10 cellular contexts compared by ENCODE assay signal in the genomic region with DNA sequence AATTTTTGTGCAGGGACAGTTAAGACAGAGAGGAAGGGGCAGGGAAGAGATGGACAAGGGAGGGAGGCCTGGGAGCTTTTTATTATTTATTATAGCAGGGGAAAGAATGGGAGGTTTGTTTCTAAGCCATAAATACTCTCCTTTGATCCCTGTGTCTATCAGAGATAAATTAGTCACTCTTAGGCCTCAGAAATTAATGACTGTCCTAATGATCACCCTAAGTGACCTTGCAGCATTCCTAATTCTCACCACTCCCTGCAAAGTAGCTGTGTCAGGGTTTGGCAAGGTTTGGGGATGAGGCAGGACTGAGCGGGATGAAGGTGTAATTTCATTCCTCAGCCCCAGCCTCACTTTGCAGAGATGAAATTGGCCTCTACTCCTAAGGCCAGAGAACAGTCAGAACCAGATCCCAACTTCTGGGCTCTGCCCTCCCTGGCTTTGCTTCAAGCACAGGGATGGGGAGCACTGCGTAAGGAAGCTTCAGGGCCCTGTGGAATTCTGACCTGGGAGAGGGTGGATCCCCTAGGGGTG.
DNase-seq lines count a peak whose midpoint lies in the region; ATAC-seq, FAIRE-seq and TF ChIP-seq lines count a peak whose summit lies in the region.
"Had no signal": no experiment of that assay in that cellular context is flagged by ENCODE, and none has a peak within 500 bp of the region (broad histone marks: within the 10 kb centered on the region; RNA-seq: fewer than 3 reads in every experiment).

No MANE protein-coding gene starts in this region.

- no peak overlapping the region for H3K27ac Mint-ChIP-seq in CD8-positive, alpha-beta T cell

- 65% methylated on average over 2 of the region's 2 CpGs for WGBS in HUES64
- WGBS in lung, 2 donors = 64 to 88% methylated on average over 2 of the region's 2 CpGs

- TF ChIP-seq CTCF in bronchial epithelial cell (IDR thresholded peaks at IDR 0.05; ENCODE audit: insufficient read depth, low read length, severe bottlenecking) (no peak), lung (IDR thresholded peaks at IDR 0.05; ENCODE audit: control extremely low read depth, extremely low read depth) (no peak)
- no peak for TF ChIP-seq CTCF in CD8-positive, alpha-beta T cell (IDR thresholded peaks at IDR 0.05)

- H3K4me3 Mint-ChIP-seq in CD8-positive, alpha-beta T cell = no peak overlapping the region

- no peak overlapping the region for H3K4me3 ChIP-seq in HUES64 (ENCODE audit: low read length)
- H3K4me3 ChIP-seq in bronchial epithelial cell (ENCODE audit: low read depth, low read length) = no peak overlapping the region
- no peak overlapping the region for H3K4me3 ChIP-seq in lung
- H3K4me3 ChIP-seq in CD8-positive, alpha-beta T cell (ENCODE audit: low read depth, low read length) = no peak overlapping the region

- H3K36me3 ChIP-seq in HUES64 (ENCODE audit: insufficient read depth, low read length) (no peaks in the 10 kb centered on the region), bronchial epithelial cell (ENCODE audit: control insufficient read depth, insufficient read depth, low read length) (no peaks in the 10 kb centered on the region), lung (ENCODE audit: control insufficient read depth in 2 of 2, insufficient read depth in 2 of 2, low read length in 2 of 2) (no peaks in the 10 kb centered on the region)
- no peaks in the 10 kb centered on the region for H3K36me3 ChIP-seq in CD8-positive, alpha-beta T cell (ENCODE audit: insufficient read depth, low read length)

- peak overlapping the region; percentile 88; the same call in 1 of the 2 replicates for H3K27ac ChIP-seq in HUES64 (ENCODE audit: low read depth, low read length)
- peak overlapping the region; percentile 47 to 85 for H3K27ac ChIP-seq in lung (ENCODE audit: low read depth in 1 of 2, low read length in 1 of 2)
- peak overlapping the region; percentile 91 for H3K27ac ChIP-seq in substantia nigra (ENCODE audit: low read depth, low read length, poor library complexity, severe bottlenecking)
- no peak overlapping the region for H3K27ac ChIP-seq in CD8-positive, alpha-beta T cell (ENCODE audit: low read depth, low read length)

- no peaks in the 10 kb centered on the region for H3K27me3 ChIP-seq in HUES64 (ENCODE audit: insufficient read depth, low read length)
- H3K27me3 ChIP-seq in bronchial epithelial cell (ENCODE audit: control insufficient read depth, insufficient read depth, low read length) = no peaks in the 10 kb centered on the region
- no peaks in the 10 kb centered on the region for H3K27me3 ChIP-seq in lung (ENCODE audit: control insufficient read depth, insufficient read depth)
- no peaks in the 10 kb centered on the region for H3K27me3 ChIP-seq in CD8-positive, alpha-beta T cell (ENCODE audit: insufficient read depth, low read length)

- H3K9me3 ChIP-seq in HUES64 (ENCODE audit: insufficient read depth, low read depth, low read length) (peaks cover 3% of the 10 kb centered on the region; the same call in 1 of the 2 replicates), lung (ENCODE audit: control insufficient read depth in 2 of 2, insufficient read depth in 1 of 2, low read length in 1 of 2) (no peaks in the 10 kb centered on the region)
- H3K9me3 ChIP-seq in CD8-positive, alpha-beta T cell (ENCODE audit: low read length) = no peaks in the 10 kb centered on the region

- H3K9ac ChIP-seq in HUES64 (ENCODE audit: low read depth, low read length) = no peak overlapping the region

- H3K4me1 ChIP-seq in HUES64 (ENCODE audit: insufficient read depth, low read length) (peaks cover 19% of the 10 kb centered on the region), lung (ENCODE audit: control insufficient read depth in 2 of 2, insufficient read depth in 2 of 2, low read length in 2 of 2) (peaks cover 0 to 6% of the 10 kb centered on the region in 2 donors)
- H3K4me1 ChIP-seq in CD8-positive, alpha-beta T cell (ENCODE audit: insufficient read depth, low read length) = peaks cover 6% of the 10 kb centered on the region

- peaks cover 12% of the 10 kb centered on the region for H3K4me1 Mint-ChIP-seq in CD8-positive, alpha-beta T cell (ENCODE audit: low read depth)

- CTCF ChIA-PET in CD8-positive, alpha-beta T cell (lab: Charles Lee) = interaction anchor here (0.8 to 4.1 kb wide), 13 partner anchors 9 to 501 kb away, joined by 3 to 45 read pairs (median 5); no protein-coding TSS in a partner anchor

- H3K9me3 Mint-ChIP-seq in CD8-positive, alpha-beta T cell = no peaks in the 10 kb centered on the region

- POLR2A ChIA-PET in CD8-positive, alpha-beta T cell (lab: Charles Lee) = no interaction called here

- no peaks in the 10 kb centered on the region for H3K27me3 Mint-ChIP-seq in CD8-positive, alpha-beta T cell (ENCODE audit: low read depth)

- H3K36me3 Mint-ChIP-seq in CD8-positive, alpha-beta T cell = no peaks in the 10 kb centered on the region

- ATAC-seq in lung (ENCODE audit: insufficient read depth, low FRiP score) = no peak
- no peak for ATAC-seq in CD8-positive, alpha-beta T cell

- FAIRE-seq in bronchial epithelial cell (lab: Jason Lieb, UNC) = no peak

- intact Hi-C loops in CD8-positive, alpha-beta T cell (cut with DNase I, micrococcal nuclease) = loop anchor here (1.0 to 10.0 kb wide), 4 partner anchors 104 to 616 kb away; partner anchors contain the start of gene B3GNT2 (in 1 of the 2)

- DNase-seq in bronchial epithelial cell (ENCODE audit: low read depth) (peak; percentile 26), lung (ENCODE audit: low spot score) (no peak), substantia nigra (lab: John Stamatoyannopoulos, UW) (peak in 2 of 49 donors; percentile 15 to 54), NCI-H187 treated with DMSO at 0.1 percent for 48 hours (lab: John Stamatoyannopoulos, UW) (no peak)
- DNase-seq in CD8-positive, alpha-beta T cell = no peak
- no peak for DNase-seq in activated T-cell treated with anti-CD3 and anti-CD28 coated beads, Interleukin-2, amount 50 U/mL, for 1 hour
- no peak for DNase-seq in stimulated activated CD4-positive, alpha-beta T cell treated with anti-CD3 and anti-CD28 coated beads, Interleukin-4, amount 100 ng/mL, for 4 hours
- DNase-seq: DMS 273 treated with DMSO at 0.1 percent for 48 hours, T-helper 9 cell had no signal
